Comparison of ENCODE assay signal across 1 cellular context in the genomic region with DNA sequence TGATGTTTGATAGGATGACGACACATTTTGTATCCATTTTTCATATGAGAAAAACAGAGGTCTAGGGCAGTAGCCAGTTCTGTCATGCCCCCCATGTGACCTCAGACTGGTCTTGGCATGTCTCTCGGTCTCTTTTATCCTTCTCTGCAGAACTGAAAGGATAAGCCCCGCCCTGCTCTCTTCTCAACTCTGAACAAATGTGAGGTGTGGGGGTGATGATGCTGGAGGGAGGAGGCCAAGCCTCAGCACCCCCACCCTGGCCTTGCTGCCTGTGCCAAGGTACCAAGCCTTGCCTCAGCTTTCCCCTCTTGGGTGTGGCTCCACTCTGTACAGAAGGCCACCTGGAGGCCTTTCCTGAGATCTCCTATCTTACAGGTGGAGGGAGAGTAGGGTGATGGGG.
A peak's percentile ranks its signal among the peaks of the same experiment; 100 is the strongest.
TF ChIP-seq lines count a peak whose summit lies in the region.

No MANE protein-coding gene starts in this region.

TF ChIP-seq in H1, 55 proteins besides CTCF, POLR2A, EP300 and RAD21:
- TF ChIP-seq RBBP5 (IDR thresholded peaks at IDR 0.05; ENCODE audit: borderline replicate concordance, low read depth, low read length) (0 out of 2 replicates have a peak, but pooled peaks have one; percentile 0), CEBPB (IDR thresholded peaks at IDR 0.05; ENCODE audit: low read depth, low read length) (no peak), KDM1A (IDR thresholded peaks at IDR 0.05; ENCODE audit: borderline replicate concordance, low read length) (no peak)
TF ChIP-seq in H1: peak in this region for 1.
